In genomic region chr1:148432916-148433317, GRCh38 we compare ENCODE assay signal across 4 cellular contexts. TPM values are rescaled to one million over a fixed set of nuclear protein-coding genes. Genes with fewer than 3 reads are reported as not detected.
"Had no signal": no experiment of that assay in that cellular context is flagged by ENCODE, and none has a peak within 500 bp of the region (broad histone marks: within the 10 kb centered on the region; RNA-seq: fewer than 3 reads in every experiment).

No MANE protein-coding gene starts in this region.

RNA-seq across cellular contexts. Expression of gene PPIAL4G, which starts 50.2 kb away (rescaled TPM):
- total RNA-seq: ascending aorta, dermis microvascular lymphatic vessel endothelial cell, glomerular endothelial cell, SJCRH30 had no signal
